ENCODE assay signal across 12 cellular contexts in the genomic region with DNA sequence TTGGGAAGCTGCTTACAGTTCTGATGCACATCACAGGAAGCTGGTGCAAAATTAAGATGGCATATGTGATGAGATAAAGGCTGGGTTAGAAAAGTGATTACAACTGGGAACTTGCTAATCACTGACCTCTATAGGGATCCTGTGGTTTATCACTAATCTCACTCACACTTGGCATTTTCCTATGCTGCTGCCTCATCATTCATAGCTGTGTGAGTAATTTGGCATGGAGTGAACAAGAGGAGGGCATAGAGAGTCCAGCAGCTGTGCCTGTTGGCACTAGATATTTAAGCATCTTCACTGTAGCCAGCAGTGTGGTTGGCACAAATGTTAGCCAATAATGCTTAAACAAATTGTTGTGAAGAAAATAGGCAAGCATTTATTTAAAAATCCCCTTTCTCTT.
DNase-seq lines count a peak whose midpoint lies in the region; ATAC-seq and TF ChIP-seq lines count a peak whose summit lies in the region.
"Had no signal": no experiment of that assay in that cellular context is flagged by ENCODE, and none has a peak within 500 bp of the region (broad histone marks: within the 10 kb centered on the region; RNA-seq: fewer than 3 reads in every experiment).

No MANE protein-coding gene starts in this region.

- CTCF ChIA-PET in activated CD4-positive, alpha-beta memory T cell treated with anti-CD3 and anti-CD28 coated beads for 36 hours (lab: Charles Lee): no interaction called here

- TF ChIP-seq CTCF in astrocyte of the spinal cord (IDR thresholded peaks at IDR 0.05; ENCODE audit: low read depth, low read length): no peak
- no peak for TF ChIP-seq CTCF in smooth muscle cell (IDR thresholded peaks at IDR 0.05; ENCODE audit: borderline replicate concordance, insufficient read depth, poor library complexity, severe bottlenecking)
- TF ChIP-seq CTCF in tibial nerve (IDR thresholded peaks at IDR 0.05): no peak

- H3F3A ChIP-seq in smooth muscle cell (ENCODE audit: low read depth): no peaks in the 10 kb centered on the region

- H3K27ac Mint-ChIP-seq in activated CD4-positive, alpha-beta memory T cell treated with anti-CD3 and anti-CD28 coated beads for 36 hours: no peak overlapping the region

- no peak for ATAC-seq in GM19328 (IDR thresholded peaks at IDR 0.05; ENCODE audit: unreplicated experiment)

- H4K20me1 ChIP-seq in smooth muscle cell (ENCODE audit: low read depth): peaks cover 23% of the 10 kb centered on the region

- no peak for TF ChIP-seq POLR2A in tibial nerve (IDR thresholded peaks at IDR 0.05)

- H3K9ac ChIP-seq in smooth muscle cell (ENCODE audit: low read depth): no peak overlapping the region

- H2AFZ ChIP-seq in smooth muscle cell (ENCODE audit: low read depth): no peak overlapping the region

- POLR2A ChIA-PET in activated CD4-positive, alpha-beta memory T cell treated with anti-CD3 and anti-CD28 coated beads for 36 hours (lab: Charles Lee): no interaction called here

- no peaks in the 10 kb centered on the region for H3K9me3 Mint-ChIP-seq in activated CD4-positive, alpha-beta memory T cell treated with anti-CD3 and anti-CD28 coated beads for 36 hours

- no peak overlapping the region for H3K4me3 ChIP-seq in astrocyte of the spinal cord (ENCODE audit: low read depth, low read length)
- no peak overlapping the region for H3K4me3 ChIP-seq in smooth muscle cell
- H3K4me3 ChIP-seq in tibial nerve: no peak overlapping the region
- H3K4me3 ChIP-seq: ovary had no signal

- no peak overlapping the region for H3K4me3 Mint-ChIP-seq in activated CD4-positive, alpha-beta memory T cell treated with anti-CD3 and anti-CD28 coated beads for 36 hours

- H3K4me1 ChIP-seq in smooth muscle cell (ENCODE audit: low read depth) (no peaks in the 10 kb centered on the region), tibial nerve (peaks cover 0 to 42% (median 9%) of the 10 kb centered on the region in 4 donors)

- peaks cover 5% of the 10 kb centered on the region for H3K4me1 Mint-ChIP-seq in activated CD4-positive, alpha-beta memory T cell treated with anti-CD3 and anti-CD28 coated beads for 36 hours (ENCODE audit: low read depth)

- no peak for TF ChIP-seq EP300 in tibial nerve (IDR thresholded peaks at IDR 0.05)

- no peaks in the 10 kb centered on the region for H3K27me3 ChIP-seq in smooth muscle cell (ENCODE audit: low read depth)
- H3K27me3 ChIP-seq in tibial nerve: no peaks in the 10 kb centered on the region
- H3K27me3 ChIP-seq: ovary had no signal

- in situ Hi-C loops in astrocyte of the spinal cord (cut with HindIII; ENCODE audit: low sequenced_read_pairs): no loop called here

- H3K36me3 ChIP-seq in smooth muscle cell (ENCODE audit: low read depth): no peaks in the 10 kb centered on the region
- peaks cover 0 to 3% (median 0%) of the 10 kb centered on the region in 3 donors for H3K36me3 ChIP-seq in tibial nerve
- H3K36me3 ChIP-seq: ovary had no signal

- intact Hi-C loops in activated CD4-positive, alpha-beta memory T cell treated with anti-CD3 and anti-CD28 coated beads for 36 hours (cut with micrococcal nuclease): no loop called here

- H3K79me2 ChIP-seq in smooth muscle cell (ENCODE audit: low read depth): peaks cover 20% of the 10 kb centered on the region

- no peaks in the 10 kb centered on the region for H3K27me3 Mint-ChIP-seq in activated CD4-positive, alpha-beta memory T cell treated with anti-CD3 and anti-CD28 coated beads for 36 hours

- H3K9me3 ChIP-seq in smooth muscle cell (replicated peaks; ENCODE audit: low read depth): no peaks in the 10 kb centered on the region
- H3K9me3 ChIP-seq in tibial nerve: no peaks in the 10 kb centered on the region
- H3K9me3 ChIP-seq: ovary had no signal

- H3K27ac ChIP-seq in smooth muscle cell (ENCODE audit: low read depth) (no peak overlapping the region), tibial nerve (no peak overlapping the region)
- H3K27ac ChIP-seq: ovary had no signal

- H3K36me3 Mint-ChIP-seq in activated CD4-positive, alpha-beta memory T cell treated with anti-CD3 and anti-CD28 coated beads for 36 hours: peaks cover 17% of the 10 kb centered on the region

- DNase-seq in DMS53 treated with DMSO at 0.1 percent for 48 hours (lab: John Stamatoyannopoulos, UW; ENCODE audit: unreplicated experiment) (peak; percentile 35), NCI-H1694 (lab: John Stamatoyannopoulos, UW) (peak; percentile 80), astrocyte of the spinal cord (ENCODE audit: low read depth, low spot score) (peak; percentile 39), medulla oblongata (ENCODE audit: extremely low spot score) (peak; percentile 81), smooth muscle cell (lab: John Stamatoyannopoulos, UW; ENCODE audit: unreplicated experiment) (no peak), tibial nerve (ENCODE audit: low spot score in 2 of 2) (no peak)
- DNase-seq in activated CD4-positive, alpha-beta memory T cell treated with anti-CD3 and anti-CD28 coated beads for 36 hours: no peak
- DNase-seq: activated gamma-delta T cell; ovary; stimulated activated naive CD4-positive, alpha-beta T cell treated with Interleukin-2 at 50 U/mL for 16 hours; T-helper 1 cell had no signal

- H3K4me2 ChIP-seq in smooth muscle cell: no peak overlapping the region

Comparison
In these comparisons a context has a peak if more than half of its experiments do, and no peak if none do; other contexts are left out.
1. DNase-seq: peak in DMS53 treated with DMSO at 0.1 percent for 48 hours (single experiment), NCI-H1694 (single experiment), astrocyte of the spinal cord (single experiment) and medulla oblongata (single experiment); none in smooth muscle cell (single experiment), activated CD4-positive, alpha-beta memory T cell treated with anti-CD3 and anti-CD28 coated beads for 36 hours (single experiment) and tibial nerve (0 of 2).